In genomic region chr3:172666873-172667694, GRCh38 we compare ENCODE assay signal across 8 cellular contexts. TPM values are rescaled to one million over a fixed set of nuclear protein-coding genes. Genes with fewer than 3 reads are reported as not detected.
DNase-seq lines count a peak whose midpoint lies in the region; ATAC-seq and TF ChIP-seq lines count a peak whose summit lies in the region.

No MANE protein-coding gene starts in this region.

- H3K4me3 Mint-ChIP-seq in memory B cell = no peak overlapping the region

- in situ Hi-C loops in Caki2 (cut with HindIII; ENCODE audit: low pct_unique_long_range_greater_than_20kb, low sequenced_read_pairs) = no loop called here

- peak; percentile 86 for DNase-seq in Caki2 (ENCODE audit: low read depth)
- peak; percentile 56 for DNase-seq in GM20000 (ENCODE audit: low spot score)
- DNase-seq in NCI-H82 (lab: John Stamatoyannopoulos, UW) = peak; percentile 96
- peak; percentile 73 to 74 for DNase-seq in activated CD4-positive, alpha-beta T cell treated with anti-CD3 and anti-CD28 coated beads, Interleukin-2, amount 50 U/mL, for 4 hours
- DNase-seq in ecto neural progenitor cell (ENCODE audit: low spot score) = peak; percentile 83
- peak; percentile 58 to 59 for DNase-seq in memory B cell (ENCODE audit: low spot score in 2 of 2)
- DNase-seq in stimulated activated CD8-positive, alpha-beta memory T cell treated with anti-CD3 and anti-CD28 coated beads, Interleukin-2, amount 100 ng/mL, for 48 hours (ENCODE audit: low read depth in 2 of 2) = peak; percentile 24 to 59

- H3K4me1 Mint-ChIP-seq in memory B cell = peaks cover 10% of the 10 kb centered on the region

- H3K36me3 Mint-ChIP-seq in memory B cell = peaks cover 10% of the 10 kb centered on the region

- H3K27me3 Mint-ChIP-seq in memory B cell = no peaks in the 10 kb centered on the region

- ATAC-seq in HG03571 (IDR thresholded peaks at IDR 0.05; ENCODE audit: unreplicated experiment) (peak; percentile 98), memory B cell (ENCODE audit: low read depth) (peak; percentile 88)

- H3K9me3 Mint-ChIP-seq in memory B cell = peaks cover 4% of the 10 kb centered on the region

- TF ChIP-seq CTCF in GM20000 (IDR thresholded peaks at IDR 0.05; ENCODE audit: extremely low read depth, missing control alignments) = peak; percentile 78

- H3K27ac Mint-ChIP-seq in memory B cell = no peak overlapping the region

RNA-seq across cellular contexts. Expression of gene NCEH1, which starts 43.8 kb away (rescaled TPM):
- total RNA-seq in Caki2 (2014; rRNA removed; shearing (Covaris generic); ENCODE audit: low replicate concordance) = 22.5 and 45.2 TPM in 2 replicates

Comparison
In these comparisons a context has a peak if more than half of its experiments do, and no peak if none do; other contexts are left out.
1. Peak in every context shown above with its lines: DNase-seq and ATAC-seq.
2. DNase-seq: peak in every context shown above with its lines; median percentile 96 in NCI-H82; 86 in Caki2; 83 in ecto neural progenitor cell; 74 in activated CD4-positive, alpha-beta T cell treated with anti-CD3 and anti-CD28 coated beads, Interleukin-2, amount 50 U/mL, for 4 hours; 58 in memory B cell; 56 in GM20000; 42 in stimulated activated CD8-positive, alpha-beta memory T cell treated with anti-CD3 and anti-CD28 coated beads, Interleukin-2, amount 100 ng/mL, for 48 hours.